Comparison of ENCODE assay signal across 21 cellular contexts in genomic region chr17:11825902-11826301, GRCh38.
"Had no signal": no experiment of that assay in that cellular context is flagged by ENCODE, and none has a peak within 500 bp of the region (broad histone marks: within the 10 kb centered on the region; RNA-seq: fewer than 3 reads in every experiment).

No MANE protein-coding gene starts in this region.

- H3K4me1 Mint-ChIP-seq: naive B cell had no signal

- H3K9me3 Mint-ChIP-seq: nephron had no signal

- DNase-seq: effector memory CD8-positive, alpha-beta T cell; foreskin keratinocyte; head of caudate nucleus; kidney; left cardiac atrium; left ventricle myocardium superior; mesenchymal stem cell; midbrain; naive B cell; ovary; sigmoid colon; stimulated activated naive CD4-positive, alpha-beta T cell treated with Interleukin-2 at 50 U/mL for 16 hours; thyroid gland had no signal

- H3K27me3 ChIP-seq: foreskin keratinocyte, hepatocyte, ovary, right atrium auricular region, sigmoid colon, thyroid gland had no signal

- H3K4me3 ChIP-seq: hepatocyte, lung, ovary, right atrium auricular region, sigmoid colon, skin epidermis, thyroid gland had no signal

- H3K9me3 ChIP-seq: ovary, right atrium auricular region, sigmoid colon, thyroid gland had no signal

- ATAC-seq: effector memory CD8-positive, alpha-beta T cell; foreskin keratinocyte; left cardiac atrium; left ventricle myocardium superior had no signal

- H3K36me3 Mint-ChIP-seq: naive B cell, type B pancreatic cell had no signal

- H3K27me3 Mint-ChIP-seq: dendritic cell treated with granulocyte-macrophage colony-stimulating factor and Interleukin-4, amounts not matched to agents 40 ng/mL and 50 ng/mL, for 4 days; naive B cell; type B pancreatic cell had no signal

- H3K27ac Mint-ChIP-seq: dendritic cell treated with granulocyte-macrophage colony-stimulating factor and Interleukin-4, amounts not matched to agents 40 ng/mL and 50 ng/mL, for 4 days; effector memory CD8-positive, alpha-beta T cell; nephron; type B pancreatic cell had no signal

- H3K27ac ChIP-seq: epithelial cell of prostate, foreskin keratinocyte, hepatocyte, ovary, right atrium auricular region, sigmoid colon, skin epidermis, thyroid gland had no signal

- H3K4me3 Mint-ChIP-seq: dendritic cell treated with granulocyte-macrophage colony-stimulating factor and Interleukin-4, amounts not matched to agents 40 ng/mL and 50 ng/mL, for 4 days; effector memory CD8-positive, alpha-beta T cell; naive B cell; nephron; type B pancreatic cell had no signal

- H2AFZ ChIP-seq: hepatocyte had no signal

- H3K36me3 ChIP-seq: ovary, right atrium auricular region, sigmoid colon, thyroid gland had no signal

- H3K4me1 ChIP-seq: foreskin keratinocyte, right atrium auricular region, sigmoid colon, thyroid gland had no signal
